23 cellular contexts compared by ENCODE assay signal in the genomic region with DNA sequence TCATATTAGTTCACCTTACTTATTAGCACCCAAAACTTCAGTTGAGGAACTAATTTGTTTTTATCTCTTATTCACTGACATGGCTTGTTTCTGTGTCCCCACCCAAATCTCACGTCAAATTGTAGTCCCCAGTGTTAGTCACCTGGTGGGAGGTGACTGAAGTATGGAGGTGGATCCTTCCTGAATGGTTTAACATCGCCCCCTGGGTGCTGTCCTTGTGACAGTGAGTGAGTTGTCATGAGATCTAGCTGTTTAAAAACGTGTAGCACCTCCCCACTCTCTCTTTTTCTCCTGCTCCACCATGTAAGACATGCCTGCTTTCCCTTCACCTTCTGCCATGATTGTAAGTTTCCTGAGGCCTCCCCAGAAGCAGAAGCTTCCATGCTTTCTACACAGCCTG.
DNase-seq lines count a peak whose midpoint lies in the region; ATAC-seq, FAIRE-seq and TF ChIP-seq lines count a peak whose summit lies in the region.
"Had no signal": no experiment of that assay in that cellular context is flagged by ENCODE, and none has a peak within 500 bp of the region (broad histone marks: within the 10 kb centered on the region; RNA-seq: fewer than 3 reads in every experiment).

No MANE protein-coding gene starts in this region.

- H3K9ac ChIP-seq in HepG2 (ENCODE audit: insufficient read depth, low read depth, low read length), result no peak overlapping the region

- no peaks in the 10 kb centered on the region for H3K27me3 ChIP-seq in HepG2 (ENCODE audit: control insufficient read depth in 1 of 2, insufficient read depth in 2 of 2, low read length in 2 of 2)
- H3K27me3 ChIP-seq in right lobe of liver, result no peaks in the 10 kb centered on the region
- H3K27me3 ChIP-seq in bronchial epithelial cell (ENCODE audit: control insufficient read depth, insufficient read depth, low read length), result no peaks in the 10 kb centered on the region
- H3K27me3 ChIP-seq: SJCRH30, uterus had no signal

- H3K36me3 ChIP-seq in HepG2 (replicated peaks in 1 of 2; ENCODE audit: control insufficient read depth in 1 of 2, insufficient read depth in 2 of 2, low read length in 2 of 2) (no peaks in the 10 kb centered on the region), right lobe of liver (no peaks in the 10 kb centered on the region), bronchial epithelial cell (ENCODE audit: control insufficient read depth, insufficient read depth, low read length) (no peaks in the 10 kb centered on the region)
- H3K36me3 ChIP-seq: SJCRH30, uterus had no signal

- H3K4me2 ChIP-seq in HepG2 (ENCODE audit: low read depth, low read length), result no peak overlapping the region

- no TSS peak for BruUV-seq in HepG2 (replicated peaks; lab: Mats Ljungman, UMichigan)

- no peaks in the 10 kb centered on the region for H4K20me1 ChIP-seq in HepG2 (ENCODE audit: insufficient read depth, low read length)

- TF ChIP-seq EP300 in HepG2 (IDR thresholded peaks at IDR 0.05; ENCODE audit: low read depth in 2 of 2, low read length in 2 of 2), result no peak
- no peak for TF ChIP-seq EP300 in HepG2 (CRISPR knock-in tag; IDR thresholded peaks at IDR 0.05; ENCODE audit: borderline replicate concordance)

- H3K9me3 ChIP-seq in HepG2 (ENCODE audit: low read length), result no peaks in the 10 kb centered on the region
- H3K9me3 ChIP-seq in right lobe of liver, result no peaks in the 10 kb centered on the region
- H3K9me3 ChIP-seq: SJCRH30, uterus had no signal

- in situ Hi-C loops in HepG2 (cut with HindIII; ENCODE audit: extremely low pct_ligation_motif_present, low pct_unique_long_range_greater_than_20kb), result no loop called here

- POLR2A ChIA-PET in HepG2 (lab: Yijun Ruan, JAX), result no interaction called here

- no peak overlapping the region for H2AFZ ChIP-seq in HepG2 (ENCODE audit: low read length)

- CTCF ChIA-PET in HepG2 (lab: Yijun Ruan, JAX; ENCODE audit: low intra/inter-chr PET ratio, low total read pairs), result no interaction called here

- no peak for FAIRE-seq in HepG2 (lab: Jason Lieb, UNC)
- FAIRE-seq in H54 (lab: Jason Lieb, UNC), result peak; percentile 30
- peak; percentile 23 for FAIRE-seq in bronchial epithelial cell (lab: Jason Lieb, UNC)
- FAIRE-seq: D721Med, RCC 7860 had no signal

- no peak for DNase-seq in HepG2 (ENCODE audit: low spot score)
- DNase-seq in right lobe of liver, result no peak
- DNase-seq in H54 (ENCODE audit: insufficient read length, low spot score), result no peak
- DNase-seq in bronchial epithelial cell (ENCODE audit: low read depth), result no peak
- no peak for DNase-seq in left lobe of liver (ENCODE audit: low spot score)
- no peak for DNase-seq in HPDE6-E6E7 (ENCODE audit: extremely low spot score)
- DNase-seq in head of caudate nucleus, result no peak
- DNase-seq: activated CD4-positive, CD25-positive, alpha-beta regulatory T cell treated with anti-CD3 and anti-CD28 coated beads, Interleukin-2, amount 50 U/mL, for 72 hours; cortex of kidney; HFFc6; KBM-7; MM.1S; naive B cell; NCI-H1436 treated with DMSO at 0.1 percent for 48 hours; NCI-H510A treated with DMSO at 0.1 percent for 48 hours; occipital lobe; SJCRH30; stimulated activated CD4-positive, alpha-beta T cell treated with anti-CD3 and anti-CD28 coated beads, Interleukin-2, amount 100 ng/mL, for 48 hours; T-helper 1 cell; uterus had no signal

- H3K4me1 ChIP-seq in HepG2 (ENCODE audit: insufficient read depth, low read length) (no peaks in the 10 kb centered on the region), right lobe of liver (no peaks in the 10 kb centered on the region)
- H3K4me1 ChIP-seq: uterus had no signal

- TF ChIP-seq RAD21 in HepG2 (CRISPR knock-in tag; IDR thresholded peaks at IDR 0.05), result no peak

- TF ChIP-seq CTCF in HepG2 (CRISPR knock-in tag; IDR thresholded peaks at IDR 0.05) (peak; percentile 26; the same call in 1 of the 2 replicates), right lobe of liver (IDR thresholded peaks at IDR 0.05) (no peak), bronchial epithelial cell (IDR thresholded peaks at IDR 0.05; ENCODE audit: insufficient read depth, low read length, severe bottlenecking) (no peak)

- TF ChIP-seq POLR2A in HepG2 (IDR thresholded peaks at IDR 0.05; ENCODE audit: insufficient read depth in 1 of 2, low read depth in 2 of 2, low read length in 2 of 2) (no peak), right lobe of liver (IDR thresholded peaks at IDR 0.05) (no peak), H54 (IDR thresholded peaks at IDR 0.05; ENCODE audit: low read depth, low read length) (no peak)

- H3K27ac ChIP-seq in HepG2 (ENCODE audit: extremely low read length, insufficient read depth, low read length) (no peak overlapping the region), right lobe of liver (no peak overlapping the region)
- H3K27ac ChIP-seq: SJCRH30, uterus had no signal

- 0% methylated on average over 3 of the region's 3 CpGs for WGBS in HepG2 (ENCODE audit: low lambda C conversion rate)
- WGBS in right lobe of liver (ENCODE audit: insufficient coverage, low coverage, low lambda C conversion rate, missing lambda C conversion rate), result 45% methylated on average over 3 of the region's 3 CpGs

- H3K4me3 ChIP-seq in HepG2 (replicated peaks in 1 of 3; ENCODE audit: insufficient read depth in 1 of 3, low read depth in 2 of 3, low read length in 3 of 3), result no peak overlapping the region
- H3K4me3 ChIP-seq in right lobe of liver, result no peak overlapping the region
- H3K4me3 ChIP-seq in bronchial epithelial cell (ENCODE audit: low read depth, low read length), result no peak overlapping the region
- H3K4me3 ChIP-seq: SJCRH30, uterus had no signal

- intact Hi-C loops in HepG2 (cut with micrococcal nuclease; ENCODE audit: unreplicated experiment) (no loop called here), right lobe of liver (cut with DNase I) (no loop called here), head of caudate nucleus (cut with DNase I) (no loop called here)

- ATAC-seq in HepG2 (no peak), right lobe of liver (no peak), left lobe of liver (no peak)
- ATAC-seq: stimulated activated memory B cell treated with anti-CD40 and anti-IgM and Interleukin-4, amounts not matched to agents 10 μg/mL and 1 μg/mL and 100 μg/mL, for 72 hours had no signal

- H3K79me2 ChIP-seq in HepG2 (ENCODE audit: insufficient read depth, low read length), result no peaks in the 10 kb centered on the region

TF ChIP-seq in HepG2, 621 proteins besides CTCF, POLR2A, EP300 and RAD21:
- TF ChIP-seq STAG1 (CRISPR knock-in tag; IDR thresholded peaks at IDR 0.05), result peak; percentile 33
- no peak for TF ChIP-seq ZEB1 (IDR thresholded peaks at IDR 0.05; ENCODE audit: insufficient replicate concordance, low read depth)
- TF ChIP-seq CBX1 (IDR thresholded peaks at IDR 0.05; ENCODE audit: low read depth), result no peak
- TF ChIP-seq, protein P1, sequence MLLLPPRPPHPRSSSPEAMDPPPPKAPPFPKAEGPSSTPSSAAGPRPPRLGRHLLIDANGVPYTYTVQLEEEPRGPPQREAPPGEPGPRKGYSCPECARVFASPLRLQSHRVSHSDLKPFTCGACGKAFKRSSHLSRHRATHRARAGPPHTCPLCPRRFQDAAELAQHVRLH (CRISPR knock-in tag; IDR thresholded peaks at IDR 0.05; ENCODE audit: borderline replicate concordance, low read depth), result no peak
- no peak for TF ChIP-seq TBP (CRISPR knock-in tag; IDR thresholded peaks at IDR 0.05)
